ENCODE assay signal across 1 cellular context in genomic region chr2:99336780-99337163, GRCh38.
TF ChIP-seq lines count a peak whose summit lies in the region.

No MANE protein-coding gene starts in this region.

TF ChIP-seq in liver, 16 proteins besides CTCF, POLR2A, EP300 and RAD21 (continued from another document):
- no peak for TF ChIP-seq REST (IDR thresholded peaks at IDR 0.05)
- no peak for TF ChIP-seq ZBTB33 (IDR thresholded peaks at IDR 0.05)
- no peak for TF ChIP-seq MAX (IDR thresholded peaks at IDR 0.05)
- no peak for TF ChIP-seq TAF1 (conservative IDR thresholded peaks at IDR 0.05)
- no peak for TF ChIP-seq RXRA (IDR thresholded peaks at IDR 0.05)
- TF ChIP-seq NR2F2 (IDR thresholded peaks at IDR 0.05), result no peak
- no peak for TF ChIP-seq YY1 (IDR thresholded peaks at IDR 0.05)
- no peak for TF ChIP-seq FOXA2 (IDR thresholded peaks at IDR 0.05)
- no peak for TF ChIP-seq GABPA (IDR thresholded peaks at IDR 0.05 in 1 of 2, conservative IDR thresholded peaks at IDR 0.05 in 1 of 2)
- no peak for TF ChIP-seq HNF4G (IDR thresholded peaks at IDR 0.05)
- no peak for TF ChIP-seq HNF4A (conservative IDR thresholded peaks at IDR 0.05)
- no peak for TF ChIP-seq EGR1 (IDR thresholded peaks at IDR 0.05; ENCODE audit: low read depth in 2 of 2)
TF ChIP-seq in liver: peak in this region for 0.
